In the genomic region with DNA sequence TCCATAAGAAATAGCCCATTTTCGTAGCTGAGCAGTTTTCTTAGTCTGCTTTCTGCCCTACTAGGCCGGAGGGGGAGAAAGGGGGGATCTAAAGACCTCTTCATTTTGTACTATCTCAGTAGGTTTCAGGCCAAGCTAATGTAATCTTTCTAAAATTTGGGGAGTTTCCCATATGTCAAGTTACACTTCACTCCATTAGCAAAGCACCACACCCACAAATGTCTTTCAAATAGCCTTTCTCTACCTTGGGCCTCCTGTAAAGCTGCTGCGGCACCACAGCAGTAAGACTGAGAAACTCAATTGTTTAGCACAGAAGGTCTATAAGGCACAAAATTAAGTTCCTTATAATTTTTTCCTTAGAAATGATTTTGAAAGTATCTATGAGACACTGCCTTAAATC, we compare ENCODE assay signal across 20 cellular contexts. TPM values are rescaled to one million over a fixed set of nuclear protein-coding genes. Genes with fewer than 3 reads are reported as not detected.
A peak's percentile ranks its signal among the peaks of the same experiment; 100 is the strongest.
DNase-seq lines count a peak whose midpoint lies in the region; ATAC-seq and TF ChIP-seq lines count a peak whose summit lies in the region.
"Had no signal": no experiment of that assay in that cellular context is flagged by ENCODE, and none has a peak within 500 bp of the region (broad histone marks: within the 10 kb centered on the region; RNA-seq: fewer than 3 reads in every experiment).

No MANE protein-coding gene starts in this region.

- no peak for ATAC-seq in activated CD4-positive, CD25-positive, alpha-beta regulatory T cell treated with anti-CD3 and anti-CD28 coated beads, Interleukin-2, amount 50 U/mL, for 24 hours
- ATAC-seq in GM18498 (IDR thresholded peaks at IDR 0.05; ENCODE audit: unreplicated experiment): no peak
- ATAC-seq: HepG2 had no signal

- H3K36me3 ChIP-seq in BLaER1 treated with 17β-estradiol and CSF1 and Interleukin-3, amounts not matched to agents 10 nM and 100 nM: no peaks in the 10 kb centered on the region
- H3K36me3 ChIP-seq in HEK293 (ENCODE audit: control insufficient read depth in 2 of 2, insufficient read depth in 1 of 2, low read length in 2 of 2): no peaks in the 10 kb centered on the region

- H3K9me3 Mint-ChIP-seq in T-helper 2 cell treated with Interferon-gamma antibody and Interleukin-4, amounts not matched to agents 5 μg/mL and 100 μg/mL, for 36 hours: peaks cover 16% of the 10 kb centered on the region
- no peaks in the 10 kb centered on the region for H3K9me3 Mint-ChIP-seq in immature natural killer cell

- H3K36me3 Mint-ChIP-seq in T-helper 2 cell treated with Interferon-gamma antibody and Interleukin-4, amounts not matched to agents 5 μg/mL and 100 μg/mL, for 36 hours (ENCODE audit: low read depth): peaks cover 11% of the 10 kb centered on the region
- no peaks in the 10 kb centered on the region for H3K36me3 Mint-ChIP-seq in immature natural killer cell

- peaks cover 0 to 26% (median 12%) of the 10 kb centered on the region in 10 experiments; a peak in 13 of 20 replicates for H3K4me1 ChIP-seq in BLaER1 treated with 17β-estradiol and CSF1 and Interleukin-3, amounts not matched to agents 10 nM and 100 nM
- H3K4me1 ChIP-seq in HEK293 (ENCODE audit: control insufficient read depth, insufficient read depth, low read length): no peaks in the 10 kb centered on the region

- peak overlapping the region; percentile 83 for H3K27ac Mint-ChIP-seq in T-helper 2 cell treated with Interferon-gamma antibody and Interleukin-4, amounts not matched to agents 5 μg/mL and 100 μg/mL, for 36 hours
- H3K27ac Mint-ChIP-seq in immature natural killer cell: peak overlapping the region in 5 of 6 donors; percentile 4 to 82 (median 31)

- TF ChIP-seq CTCF in HEK293 (tag by site-specific recombination; IDR thresholded peaks at IDR 0.05): no peak

- H3K9me3 ChIP-seq in BLaER1 treated with 17β-estradiol and CSF1 and Interleukin-3, amounts not matched to agents 10 nM and 100 nM (replicated peaks in 1 of 11): 0 out of 22 replicates have a peak, but pooled peaks cover 0 to 8% (median 0%) of the 10 kb centered on the region in 11 experiments
- H3K9me3 ChIP-seq in HEK293 (ENCODE audit: control insufficient read depth, insufficient read depth, low read depth, low read length): no peaks in the 10 kb centered on the region

- peak overlapping the region in 3 of 11 experiments; percentile 23 to 52 (median 37); a peak in 3 of 22 replicates for H3K9ac ChIP-seq in BLaER1 treated with 17β-estradiol and CSF1 and Interleukin-3, amounts not matched to agents 10 nM and 100 nM

- H3K4me2 ChIP-seq in BLaER1 treated with 17β-estradiol and CSF1 and Interleukin-3, amounts not matched to agents 10 nM and 100 nM: peak overlapping the region in 5 of 11 experiments; percentile 53 to 67 (median 57); a peak in 11 of 22 replicates

- no peak overlapping the region for H3K4me3 ChIP-seq in BLaER1 treated with 17β-estradiol and CSF1 and Interleukin-3, amounts not matched to agents 10 nM and 100 nM
- H3K4me3 ChIP-seq in HEK293 (ENCODE audit: low read depth, low read length): no peak overlapping the region

- POLR2A ChIA-PET in HEK293 (lab: Yijun Ruan, JAX): interaction anchor here (1.5 kb wide), 1 partner anchor 15 kb away, joined by 10 read pairs; the partner anchor contains the start of gene RNF11

- peaks cover 28% of the 10 kb centered on the region for H3K4me1 Mint-ChIP-seq in T-helper 2 cell treated with Interferon-gamma antibody and Interleukin-4, amounts not matched to agents 5 μg/mL and 100 μg/mL, for 36 hours (ENCODE audit: low read depth)
- peaks cover 9 to 14% of the 10 kb centered on the region in 2 donors for H3K4me1 Mint-ChIP-seq in immature natural killer cell

- CTCF ChIA-PET in HEK293 (lab: Yijun Ruan, JAX): interaction anchor here (0.9 kb wide), 1 partner anchor 51 kb away, joined by 3 read pairs; no protein-coding TSS in a partner anchor

- H4K20me1 ChIP-seq in BLaER1 treated with 17β-estradiol and CSF1 and Interleukin-3, amounts not matched to agents 10 nM and 100 nM: no peaks in the 10 kb centered on the region

- no peak overlapping the region for H3K4me3 Mint-ChIP-seq in T-helper 2 cell treated with Interferon-gamma antibody and Interleukin-4, amounts not matched to agents 5 μg/mL and 100 μg/mL, for 36 hours
- no peak overlapping the region for H3K4me3 Mint-ChIP-seq in immature natural killer cell

- peak overlapping the region in 7 of 11 experiments; percentile 5 to 47 (median 27); a peak in 11 of 22 replicates for H3K27ac ChIP-seq in BLaER1 treated with 17β-estradiol and CSF1 and Interleukin-3, amounts not matched to agents 10 nM and 100 nM
- no peak overlapping the region for H3K27ac ChIP-seq in HEK293 (ENCODE audit: extremely low read depth, low read depth, low read length)

- no peaks in the 10 kb centered on the region for H3K27me3 Mint-ChIP-seq in T-helper 2 cell treated with Interferon-gamma antibody and Interleukin-4, amounts not matched to agents 5 μg/mL and 100 μg/mL, for 36 hours (ENCODE audit: low read depth)
- H3K27me3 Mint-ChIP-seq in immature natural killer cell (ENCODE audit: low read depth in 3 of 3): peaks cover 0 to 4% (median 0%) of the 10 kb centered on the region in 3 donors

- no peak for DNase-seq in T-helper 2 cell treated with Interferon-gamma antibody and Interleukin-4, amounts not matched to agents 5 μg/mL and 100 μg/mL, for 36 hours (ENCODE audit: low spot score)
- DNase-seq in immature natural killer cell: no peak
- no peak for DNase-seq in activated CD4-positive, alpha-beta T cell treated with anti-CD3 and anti-CD28 coated beads for 4 hours
- no peak for DNase-seq in GM19240 (ENCODE audit: insufficient read length, low spot score)
- DNase-seq: AML-193, DMS 273 treated with DMSO at 0.1 percent for 48 hours, DND-41, KG1, NCI-H1417, NCI-H187, NCI-H2107, NCI-H510A, NCI-H82, OCI-M1, SHP77 had no signal

- H3K27me3 ChIP-seq in BLaER1 treated with 17β-estradiol and CSF1 and Interleukin-3, amounts not matched to agents 10 nM and 100 nM: no peaks in the 10 kb centered on the region

TF ChIP-seq in HEK293, 187 proteins besides CTCF, POLR2A, EP300 and RAD21 (continues in another document):
- TF ChIP-seq ZNF211 (tag by site-specific recombination; IDR thresholded peaks at IDR 0.05; ENCODE audit: low read depth): no peak
- TF ChIP-seq INSM2 (tag by site-specific recombination; IDR thresholded peaks at IDR 0.05): no peak
- no peak for TF ChIP-seq ZNF146 (tag by site-specific recombination; IDR thresholded peaks at IDR 0.05)
- TF ChIP-seq KLF9 (tag by site-specific recombination; IDR thresholded peaks at IDR 0.05; ENCODE audit: low read depth): no peak
- no peak for TF ChIP-seq ZNF692 (tag by site-specific recombination; IDR thresholded peaks at IDR 0.05)
- no peak for TF ChIP-seq ZNF132 (tag by site-specific recombination; IDR thresholded peaks at IDR 0.05; ENCODE audit: borderline replicate concordance)
- no peak for TF ChIP-seq ZNF266 (tag by site-specific recombination; IDR thresholded peaks at IDR 0.05; ENCODE audit: low read depth)
- no peak for TF ChIP-seq ZNF341 (tag by site-specific recombination; IDR thresholded peaks at IDR 0.05; ENCODE audit: low read depth)
- TF ChIP-seq ZSCAN23 (tag by site-specific recombination; IDR thresholded peaks at IDR 0.05): no peak
- peak; percentile 28; the same call in 1 of the 2 replicates for TF ChIP-seq WT1 (tag by site-specific recombination; IDR thresholded peaks at IDR 0.05)
- 0 out of 2 replicates have a peak, but pooled peaks have one; percentile 19 for TF ChIP-seq ZNF335 (tag by site-specific recombination; conservative IDR thresholded peaks at IDR 0.05)
- TF ChIP-seq SETDB1 (IDR thresholded peaks at IDR 0.05; ENCODE audit: insufficient read length, low read length): no peak
- TF ChIP-seq SCRT1 (tag by site-specific recombination; IDR thresholded peaks at IDR 0.05; ENCODE audit: borderline replicate concordance): no peak

RNA-seq across cellular contexts. Expression of gene RNF11, which starts 15.5 kb away (rescaled TPM):
- polyA plus RNA-seq in immature natural killer cell: 10 to 100 TPM; 32.7 to 52.4 (median 38.0) TPM
